ENCODE assay signal across 11 cellular contexts in genomic region chr11:76803811-76804600, GRCh38.
DNase-seq lines count a peak whose midpoint lies in the region; ATAC-seq and TF ChIP-seq lines count a peak whose summit lies in the region.
"Had no signal": no experiment of that assay in that cellular context is flagged by ENCODE, and none has a peak within 500 bp of the region (broad histone marks: within the 10 kb centered on the region; RNA-seq: fewer than 3 reads in every experiment).

No MANE protein-coding gene starts in this region.

- ATAC-seq in DND-41 (ENCODE audit: insufficient read depth, low read depth) = peak; percentile 62
- ATAC-seq in HG03045 (IDR thresholded peaks at IDR 0.05; ENCODE audit: unreplicated experiment) = no peak
- ATAC-seq in HG03095 (IDR thresholded peaks at IDR 0.05; ENCODE audit: unreplicated experiment) = no peak

- DNase-seq in DND-41 = peak; percentile 57
- peak; percentile 77 for DNase-seq in activated CD8-positive, alpha-beta memory T cell treated with anti-CD3 and anti-CD28 coated beads for 24 hours
- peak; percentile 78 for DNase-seq in fibroblast of gingiva (ENCODE audit: low read depth)
- peak in 2 of 3 experiments; percentile 30 to 68 for DNase-seq in stimulated activated CD4-positive, alpha-beta T cell treated with anti-CD3 and anti-CD28 coated beads, TNF-alpha, amount 100 ng/mL, for 24 hours (ENCODE audit: low read depth in 3 of 3)
- DNase-seq in NCI-H187 (lab: John Stamatoyannopoulos, UW) = no peak
- DNase-seq in NCI-H1417 treated with DMSO at 0.1 percent for 48 hours (lab: John Stamatoyannopoulos, UW) = no peak
- DNase-seq: mesendoderm, NCI-H1694 treated with DMSO at 0.1 percent for 48 hours had no signal

- H3K4me1 ChIP-seq in DND-41 (ENCODE audit: insufficient read depth, low read length) = peaks cover 10% of the 10 kb centered on the region; the same call in 1 of the 2 replicates

- H3K9ac ChIP-seq in DND-41 (ENCODE audit: low read depth, low read length) = no peak overlapping the region

- H3K27me3 ChIP-seq in DND-41 (ENCODE audit: insufficient read depth, low read length, poor library complexity) = no peaks in the 10 kb centered on the region
- H3K27me3 ChIP-seq: adrenal gland had no signal

- H3K4me3 ChIP-seq in DND-41 (ENCODE audit: low read depth in 1 of 2, low read length in 2 of 2) = no peak overlapping the region
- H3K4me3 ChIP-seq: adrenal gland had no signal

- no peak overlapping the region for H3K4me2 ChIP-seq in DND-41 (ENCODE audit: insufficient read depth, low read length)

- H2AFZ ChIP-seq in DND-41 (ENCODE audit: low read depth, low read length) = no peak overlapping the region

- H3K27ac ChIP-seq in DND-41 (ENCODE audit: low read length) = no peak overlapping the region

- no peaks in the 10 kb centered on the region for H3K36me3 ChIP-seq in DND-41 (ENCODE audit: insufficient read depth, low read length)
- H3K36me3 ChIP-seq: adrenal gland had no signal

- no peaks in the 10 kb centered on the region for H3K9me3 ChIP-seq in DND-41 (ENCODE audit: insufficient read depth, low read length, severe bottlenecking)
- H3K9me3 ChIP-seq: adrenal gland had no signal

- H3K79me2 ChIP-seq in DND-41 (ENCODE audit: insufficient read depth, low read length) = no peaks in the 10 kb centered on the region

- H4K20me1 ChIP-seq in DND-41 (ENCODE audit: insufficient read depth, low read length) = peaks cover 10% of the 10 kb centered on the region

- TF ChIP-seq CTCF in DND-41 (IDR thresholded peaks at IDR 0.05; ENCODE audit: borderline replicate concordance, extremely low read depth, low read length, poor library complexity, severe bottlenecking) = no peak

Comparison
In these comparisons a context has a peak if more than half of its experiments do, and no peak if none do; other contexts are left out.
1. DNase-seq: peak in DND-41 (single experiment), activated CD8-positive, alpha-beta memory T cell treated with anti-CD3 and anti-CD28 coated beads for 24 hours (single experiment), fibroblast of gingiva (single experiment) and stimulated activated CD4-positive, alpha-beta T cell treated with anti-CD3 and anti-CD28 coated beads, TNF-alpha, amount 100 ng/mL, for 24 hours (2 of 3); none in NCI-H187 (0 of 2) and NCI-H1417 treated with DMSO at 0.1 percent for 48 hours (single experiment).